Comparison of ENCODE assay signal across 1 cellular context in genomic region chr7:26201261-26202018, GRCh38.
TF ChIP-seq lines count a peak whose summit lies in the region.

Gene CBX3 (plus strand): TSS chr7:26201745. CDS start chr7:26202999, 1,254 bp downstream.

TF ChIP-seq in K562, 482 proteins besides CTCF, POLR2A, EP300 and RAD21 (continued from another document and continues in another):
- TF ChIP-seq, protein P1, sequence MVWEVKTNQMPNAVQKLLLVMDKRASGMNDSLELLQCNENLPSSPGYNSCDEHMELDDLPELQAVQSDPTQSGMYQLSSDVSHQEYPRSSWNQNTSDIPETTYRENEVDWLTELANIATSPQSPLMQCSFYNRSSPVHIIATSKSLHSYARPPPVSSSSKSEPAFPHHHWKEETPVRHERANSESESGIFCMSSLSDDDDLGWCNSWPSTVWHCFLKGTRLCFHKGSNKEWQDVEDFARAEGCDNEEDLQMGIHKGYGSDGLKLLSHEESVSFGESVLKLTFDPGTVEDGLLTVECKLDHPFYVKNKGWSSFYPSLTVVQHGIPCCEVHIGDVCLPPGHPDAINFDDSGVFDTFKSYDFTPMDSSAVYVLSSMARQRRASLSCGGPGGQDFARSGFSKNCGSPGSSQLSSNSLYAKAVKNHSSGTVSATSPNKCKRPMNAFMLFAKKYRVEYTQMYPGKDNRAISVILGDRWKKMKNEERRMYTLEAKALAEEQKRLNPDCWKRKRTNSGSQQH (CRISPR knock-in tag; IDR thresholded peaks at IDR 0.05), result peak; percentile 79; the same call in 1 of the 2 replicates
- TF ChIP-seq SP1 (CRISPR knock-in tag; IDR thresholded peaks at IDR 0.05), result no peak; the same call in 1 of the 2 replicates
- TF ChIP-seq YBX1 (IDR thresholded peaks at IDR 0.05), result no peak
- no peak for TF ChIP-seq TCF3 (CRISPR knock-in tag; IDR thresholded peaks at IDR 0.05)
- no peak for TF ChIP-seq SMARCB1 (IDR thresholded peaks at IDR 0.05; ENCODE audit: insufficient read length, low read depth)
- TF ChIP-seq TEAD1 (CRISPR knock-in tag; IDR thresholded peaks at IDR 0.05), result peak in 1 of 2 experiments; percentile 46; a peak in 1 of 4 replicates
- TF ChIP-seq ZNF436 (CRISPR knock-in tag; IDR thresholded peaks at IDR 0.05), result no peak
- TF ChIP-seq ZNF274 (IDR thresholded peaks at IDR 0.05; ENCODE audit: borderline replicate concordance, low read depth, low read length), result no peak
- no peak for TF ChIP-seq ZNF239 (CRISPR knock-in tag; IDR thresholded peaks at IDR 0.05)
- no peak for TF ChIP-seq NCOA2 (IDR thresholded peaks at IDR 0.05; ENCODE audit: partially characterized antibody in 2 of 2)
- no peak for TF ChIP-seq ZBTB5 (IDR thresholded peaks at IDR 0.05)
- no peak for TF ChIP-seq SREBF1 (IDR thresholded peaks at IDR 0.05; ENCODE audit: borderline replicate concordance, low read depth, low read length)
- TF ChIP-seq STAG1 (CRISPR knock-in tag; IDR thresholded peaks at IDR 0.05; ENCODE audit: borderline replicate concordance), result 0 out of 2 replicates have a peak, but pooled peaks have one; percentile 9
- TF ChIP-seq SNAPC5 (CRISPR knock-in tag; IDR thresholded peaks at IDR 0.05), result no peak
- TF ChIP-seq SUPT5H (IDR thresholded peaks at IDR 0.05), result peak; percentile 93
- peak; percentile 80 for TF ChIP-seq HNRNPLL (IDR thresholded peaks at IDR 0.05; ENCODE audit: low read depth, low read length, poor library complexity, severe bottlenecking)
- no peak for TF ChIP-seq SMC3 (conservative IDR thresholded peaks at IDR 0.05; ENCODE audit: insufficient read depth, low read depth, low read length)
- TF ChIP-seq SRSF9 (IDR thresholded peaks at IDR 0.05; ENCODE audit: borderline replicate concordance, low read depth, low read length), result no peak
- TF ChIP-seq OTX1 (CRISPR knock-in tag; IDR thresholded peaks at IDR 0.05), result peak; percentile 71; the same call in 1 of the 2 replicates
- TF ChIP-seq PHF21A (IDR thresholded peaks at IDR 0.05; ENCODE audit: borderline replicate concordance, low read depth), result no peak
- no peak for TF ChIP-seq PHTF2 (CRISPR knock-in tag; IDR thresholded peaks at IDR 0.05)
- TF ChIP-seq EHMT2 (IDR thresholded peaks at IDR 0.05), result no peak
- TF ChIP-seq RAD51 (IDR thresholded peaks at IDR 0.05; ENCODE audit: borderline replicate concordance, low read depth), result no peak
- TF ChIP-seq MEF2A (IDR thresholded peaks at IDR 0.05; ENCODE audit: control insufficient read depth, low read depth, low read length), result no peak
- TF ChIP-seq, protein P2, sequence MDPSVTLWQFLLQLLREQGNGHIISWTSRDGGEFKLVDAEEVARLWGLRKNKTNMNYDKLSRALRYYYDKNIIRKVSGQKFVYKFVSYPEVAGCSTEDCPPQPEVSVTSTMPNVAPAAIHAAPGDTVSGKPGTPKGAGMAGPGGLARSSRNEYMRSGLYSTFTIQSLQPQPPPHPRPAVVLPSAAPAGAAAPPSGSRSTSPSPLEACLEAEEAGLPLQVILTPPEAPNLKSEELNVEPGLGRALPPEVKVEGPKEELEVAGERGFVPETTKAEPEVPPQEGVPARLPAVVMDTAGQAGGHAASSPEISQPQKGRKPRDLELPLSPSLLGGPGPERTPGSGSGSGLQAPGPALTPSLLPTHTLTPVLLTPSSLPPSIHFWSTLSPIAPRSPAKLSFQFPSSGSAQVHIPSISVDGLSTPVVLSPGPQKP (CRISPR knock-in tag; IDR thresholded peaks at IDR 0.05), result no peak
- TF ChIP-seq, protein P3, sequence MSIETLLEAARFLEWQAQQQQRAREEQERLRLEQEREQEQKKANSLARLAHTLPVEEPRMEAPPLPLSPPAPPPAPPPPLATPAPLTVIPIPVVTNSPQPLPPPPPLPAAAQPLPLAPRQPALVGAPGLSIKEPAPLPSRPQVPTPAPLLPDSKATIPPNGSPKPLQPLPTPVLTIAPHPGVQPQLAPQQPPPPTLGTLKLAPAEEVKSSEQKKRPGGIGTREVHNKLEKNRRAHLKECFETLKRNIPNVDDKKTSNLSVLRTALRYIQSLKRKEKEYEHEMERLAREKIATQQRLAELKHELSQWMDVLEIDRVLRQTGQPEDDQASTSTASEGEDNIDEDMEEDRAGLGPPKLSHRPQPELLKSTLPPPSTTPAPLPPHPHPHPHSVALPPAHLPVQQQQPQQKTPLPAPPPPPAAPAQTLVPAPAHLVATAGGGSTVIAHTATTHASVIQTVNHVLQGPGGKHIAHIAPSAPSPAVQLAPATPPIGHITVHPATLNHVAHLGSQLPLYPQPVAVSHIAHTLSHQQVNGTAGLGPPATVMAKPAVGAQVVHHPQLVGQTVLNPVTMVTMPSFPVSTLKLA (conservative IDR thresholded peaks at IDR 0.05), result peak; percentile 6 to 36; a peak in 2 of 4 replicates
- TF ChIP-seq CCAR2 (IDR thresholded peaks at IDR 0.05; ENCODE audit: low read depth, low read length), result no peak
- TF ChIP-seq PKNOX1 (IDR thresholded peaks at IDR 0.05), result no peak
- TF ChIP-seq, protein P4, sequence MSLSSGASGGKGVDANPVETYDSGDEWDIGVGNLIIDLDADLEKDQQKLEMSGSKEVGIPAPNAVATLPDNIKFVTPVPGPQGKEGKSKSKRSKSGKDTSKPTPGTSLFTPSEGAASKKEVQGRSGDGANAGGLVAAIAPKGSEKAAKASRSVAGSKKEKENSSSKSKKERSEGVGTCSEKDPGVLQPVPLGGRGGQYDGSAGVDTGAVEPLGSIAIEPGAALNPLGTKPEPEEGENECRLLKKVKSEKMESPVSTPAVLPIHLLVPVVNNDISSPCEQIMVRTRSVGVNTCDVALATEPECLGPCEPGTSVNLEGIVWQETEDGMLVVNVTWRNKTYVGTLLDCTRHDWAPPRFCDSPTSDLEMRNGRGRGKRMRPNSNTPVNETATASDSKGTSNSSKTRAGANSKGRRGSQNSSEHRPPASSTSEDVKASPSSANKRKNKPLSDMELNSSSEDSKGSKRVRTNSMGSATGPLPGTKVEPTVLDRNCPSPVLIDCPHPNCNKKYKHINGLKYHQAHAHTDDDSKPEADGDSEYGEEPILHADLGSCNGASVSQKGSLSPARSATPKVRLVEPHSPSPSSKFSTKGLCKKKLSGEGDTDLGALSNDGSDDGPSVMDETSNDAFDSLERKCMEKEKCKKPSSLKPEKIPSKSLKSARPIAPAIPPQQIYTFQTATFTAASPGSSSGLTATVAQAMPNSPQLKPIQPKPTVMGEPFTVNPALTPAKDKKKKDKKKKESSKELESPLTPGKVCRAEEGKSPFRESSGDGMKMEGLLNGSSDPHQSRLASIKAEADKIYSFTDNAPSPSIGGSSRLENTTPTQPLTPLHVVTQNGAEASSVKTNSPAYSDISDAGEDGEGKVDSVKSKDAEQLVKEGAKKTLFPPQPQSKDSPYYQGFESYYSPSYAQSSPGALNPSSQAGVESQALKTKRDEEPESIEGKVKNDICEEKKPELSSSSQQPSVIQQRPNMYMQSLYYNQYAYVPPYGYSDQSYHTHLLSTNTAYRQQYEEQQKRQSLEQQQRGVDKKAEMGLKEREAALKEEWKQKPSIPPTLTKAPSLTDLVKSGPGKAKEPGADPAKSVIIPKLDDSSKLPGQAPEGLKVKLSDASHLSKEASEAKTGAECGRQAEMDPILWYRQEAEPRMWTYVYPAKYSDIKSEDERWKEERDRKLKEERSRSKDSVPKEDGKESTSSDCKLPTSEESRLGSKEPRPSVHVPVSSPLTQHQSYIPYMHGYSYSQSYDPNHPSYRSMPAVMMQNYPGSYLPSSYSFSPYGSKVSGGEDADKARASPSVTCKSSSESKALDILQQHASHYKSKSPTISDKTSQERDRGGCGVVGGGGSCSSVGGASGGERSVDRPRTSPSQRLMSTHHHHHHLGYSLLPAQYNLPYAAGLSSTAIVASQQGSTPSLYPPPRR (CRISPR knock-in tag; IDR thresholded peaks at IDR 0.05; ENCODE audit: borderline replicate concordance), result 0 out of 2 replicates have a peak, but pooled peaks have one; percentile 5
- peak; percentile 51; the same call in 1 of the 2 replicates for TF ChIP-seq KAT7 (CRISPR knock-in tag; IDR thresholded peaks at IDR 0.05; ENCODE audit: borderline replicate concordance)
- TF ChIP-seq, protein P5, sequence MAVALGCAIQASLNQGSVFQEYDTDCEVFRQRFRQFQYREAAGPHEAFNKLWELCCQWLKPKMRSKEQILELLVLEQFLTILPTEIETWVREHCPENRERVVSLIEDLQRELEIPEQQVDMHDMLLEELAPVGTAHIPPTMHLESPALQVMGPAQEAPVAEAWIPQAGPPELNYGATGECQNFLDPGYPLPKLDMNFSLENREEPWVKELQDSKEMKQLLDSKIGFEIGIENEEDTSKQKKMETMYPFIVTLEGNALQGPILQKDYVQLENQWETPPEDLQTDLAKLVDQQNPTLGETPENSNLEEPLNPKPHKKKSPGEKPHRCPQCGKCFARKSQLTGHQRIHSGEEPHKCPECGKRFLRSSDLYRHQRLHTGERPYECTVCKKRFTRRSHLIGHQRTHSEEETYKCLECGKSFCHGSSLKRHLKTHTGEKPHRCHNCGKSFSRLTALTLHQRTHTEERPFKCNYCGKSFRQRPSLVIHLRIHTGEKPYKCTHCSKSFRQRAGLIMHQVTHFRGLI (CRISPR knock-in tag; IDR thresholded peaks at IDR 0.05), result no peak
- TF ChIP-seq NFRKB (IDR thresholded peaks at IDR 0.05; ENCODE audit: low read depth), result peak; percentile 75
- TF ChIP-seq ELF4 (CRISPR knock-in tag; IDR thresholded peaks at IDR 0.05), result 0 out of 2 replicates have a peak, but pooled peaks have one; percentile 17
- no peak for TF ChIP-seq MTA1 (IDR thresholded peaks at IDR 0.05; ENCODE audit: borderline replicate concordance)
- no peak for TF ChIP-seq ZNF174 (CRISPR knock-in tag; IDR thresholded peaks at IDR 0.05)
- TF ChIP-seq SNIP1 (IDR thresholded peaks at IDR 0.05; ENCODE audit: low read depth), result no peak
- TF ChIP-seq ZBTB1 (CRISPR knock-in tag; IDR thresholded peaks at IDR 0.05; ENCODE audit: borderline replicate concordance, low read depth), result peak; percentile 79
- TF ChIP-seq FOXK2 (conservative IDR thresholded peaks at IDR 0.05 in 1 of 2, IDR thresholded peaks at IDR 0.05 in 1 of 2; ENCODE audit: low read depth in 2 of 2), result peak in 1 of 2 experiments; percentile 60; a peak in 1 of 4 replicates
- TF ChIP-seq ZNF384 (IDR thresholded peaks at IDR 0.05; ENCODE audit: low read depth, low read length), result no peak
- no peak for TF ChIP-seq BRCA1 (IDR thresholded peaks at IDR 0.05)
- TF ChIP-seq BRCA1 (CRISPR knock-in tag; IDR thresholded peaks at IDR 0.05), result no peak
- no peak; the same call in 1 of the 2 replicates for TF ChIP-seq PYGO2 (tag; IDR thresholded peaks at IDR 0.05)
- TF ChIP-seq, protein P6, sequence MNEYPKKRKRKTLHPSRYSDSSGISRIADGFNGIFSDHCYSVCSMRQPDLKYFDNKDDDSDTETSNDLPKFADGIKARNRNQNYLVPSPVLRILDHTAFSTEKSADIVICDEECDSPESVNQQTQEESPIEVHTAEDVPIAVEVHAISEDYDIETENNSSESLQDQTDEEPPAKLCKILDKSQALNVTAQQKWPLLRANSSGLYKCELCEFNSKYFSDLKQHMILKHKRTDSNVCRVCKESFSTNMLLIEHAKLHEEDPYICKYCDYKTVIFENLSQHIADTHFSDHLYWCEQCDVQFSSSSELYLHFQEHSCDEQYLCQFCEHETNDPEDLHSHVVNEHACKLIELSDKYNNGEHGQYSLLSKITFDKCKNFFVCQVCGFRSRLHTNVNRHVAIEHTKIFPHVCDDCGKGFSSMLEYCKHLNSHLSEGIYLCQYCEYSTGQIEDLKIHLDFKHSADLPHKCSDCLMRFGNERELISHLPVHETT (CRISPR knock-in tag; conservative IDR thresholded peaks at IDR 0.05 in 1 of 2, IDR thresholded peaks at IDR 0.05 in 1 of 2), result peak in 1 of 2 experiments; percentile 98; a peak in 2 of 4 replicates
- peak; percentile 69 for TF ChIP-seq EP400 (IDR thresholded peaks at IDR 0.05)
- TF ChIP-seq ZBTB12 (CRISPR knock-in tag; IDR thresholded peaks at IDR 0.05), result no peak
- TF ChIP-seq SIRT6 (IDR thresholded peaks at IDR 0.05; ENCODE audit: low read depth, low read length), result no peak
- TF ChIP-seq SFPQ (IDR thresholded peaks at IDR 0.05; ENCODE audit: low read depth, low read length), result no peak
